Comparison of ENCODE assay signal across 17 cellular contexts in genomic region chr13:95948646-95949045, GRCh38.
DNase-seq lines count a peak whose midpoint lies in the region; ATAC-seq and TF ChIP-seq lines count a peak whose summit lies in the region.
"Had no signal": no experiment of that assay in that cellular context is flagged by ENCODE, and none has a peak within 500 bp of the region (broad histone marks: within the 10 kb centered on the region; RNA-seq: fewer than 3 reads in every experiment).

No MANE protein-coding gene starts in this region.

- no peaks in the 10 kb centered on the region for H3K9me3 ChIP-seq in CD4-positive, alpha-beta memory T cell (ENCODE audit: control insufficient read depth in 1 of 2, low read length in 2 of 2)

- CTCF ChIA-PET in CD4-positive, alpha-beta memory T cell (lab: Charles Lee; ENCODE audit: partially characterized antibody): no interaction called here

- H3K36me3 Mint-ChIP-seq in CD4-positive, alpha-beta memory T cell: no peaks in the 10 kb centered on the region
- H3K36me3 Mint-ChIP-seq: immature natural killer cell, T-cell had no signal

- H3K4me1 ChIP-seq in CD4-positive, alpha-beta memory T cell (ENCODE audit: insufficient read depth, low read length): no peaks in the 10 kb centered on the region
- H3K4me1 ChIP-seq: tibial nerve had no signal

- H3K9me3 Mint-ChIP-seq in CD4-positive, alpha-beta memory T cell: peaks cover 0 to 9% (median under 1%) of the 10 kb centered on the region in 8 donors

- H3K27me3 ChIP-seq in CD4-positive, alpha-beta memory T cell (ENCODE audit: insufficient read depth, low read length): no peaks in the 10 kb centered on the region
- H3K27me3 ChIP-seq: tibial nerve had no signal

- no peaks in the 10 kb centered on the region for H3K4me1 Mint-ChIP-seq in CD4-positive, alpha-beta memory T cell
- H3K4me1 Mint-ChIP-seq: immature natural killer cell, T-cell had no signal

- no peak overlapping the region for H3K4me3 ChIP-seq in foreskin fibroblast (ENCODE audit: low read depth in 1 of 2, low read length in 2 of 2)
- H3K4me3 ChIP-seq in CD4-positive, alpha-beta memory T cell (ENCODE audit: low read length in 2 of 2): no peak overlapping the region
- H3K4me3 ChIP-seq: tibial nerve had no signal

- intact Hi-C loops in CD4-positive, alpha-beta memory T cell (cut with micrococcal nuclease): no loop called here

- H3K27me3 Mint-ChIP-seq in CD4-positive, alpha-beta memory T cell: no peaks in the 10 kb centered on the region
- H3K27me3 Mint-ChIP-seq: T-cell had no signal

- no peaks in the 10 kb centered on the region for H3K36me3 ChIP-seq in CD4-positive, alpha-beta memory T cell (ENCODE audit: insufficient read depth, low read length)

- H3K27ac ChIP-seq in CD4-positive, alpha-beta memory T cell (ENCODE audit: low read depth, low read length): no peak overlapping the region
- H3K27ac ChIP-seq: tibial nerve had no signal

- ATAC-seq in GM21515 (IDR thresholded peaks at IDR 0.05; ENCODE audit: unreplicated experiment): no peak
- ATAC-seq: activated CD4-positive, CD25-positive, alpha-beta regulatory T cell treated with anti-CD3 and anti-CD28 coated beads, Interleukin-2, amount 50 U/mL, for 24 hours; sciatic nerve; T-cell had no signal

- no peak for TF ChIP-seq CTCF in foreskin fibroblast (IDR thresholded peaks at IDR 0.05; ENCODE audit: low read depth, low read length)

- H3K4me3 Mint-ChIP-seq in CD4-positive, alpha-beta memory T cell: no peak overlapping the region
- H3K4me3 Mint-ChIP-seq: immature natural killer cell, T-cell had no signal

- no peak overlapping the region for H3K27ac Mint-ChIP-seq in CD4-positive, alpha-beta memory T cell
- H3K27ac Mint-ChIP-seq: immature natural killer cell, T-cell had no signal

- DNase-seq in COR-L47 (lab: John Stamatoyannopoulos, UW) (peak; percentile 33), NCI-H2171 (lab: John Stamatoyannopoulos, UW) (peak; percentile 5), amniotic epithelial cell (ENCODE audit: low read depth) (peak; percentile 52), foreskin fibroblast (peak; percentile 18 to 54), anterior cingulate cortex (lab: John Stamatoyannopoulos, UW) (no peak)
- no peak for DNase-seq in stimulated activated CD4-positive, alpha-beta T cell treated with anti-CD3 and anti-CD28 coated beads, Interleukin-2, amount 100 ng/mL, for 48 hours
- no peak for DNase-seq in CD4-positive, alpha-beta memory T cell
- DNase-seq: glutamatergic neuron; immature natural killer cell; NCI-H1105; NCI-H446 treated with DMSO at 0.1 percent for 48 hours; stimulated activated CD4-positive, alpha-beta T cell treated with anti-CD3 and anti-CD28 coated beads, Interleukin-4, amount 100 ng/mL, for 4 hours; T-cell had no signal

- POLR2A ChIA-PET in CD4-positive, alpha-beta memory T cell (lab: Charles Lee; ENCODE audit: partially characterized antibody): no interaction called here

Comparison
In these comparisons a context has a peak if more than half of its experiments do, and no peak if none do; other contexts are left out.
1. DNase-seq: peak in COR-L47 (single experiment), NCI-H2171 (single experiment), amniotic epithelial cell (single experiment) and foreskin fibroblast (2 of 2); none in stimulated activated CD4-positive, alpha-beta T cell treated with anti-CD3 and anti-CD28 coated beads, Interleukin-2, amount 100 ng/mL, for 48 hours (0 of 2), anterior cingulate cortex (0 of 58) and CD4-positive, alpha-beta memory T cell (0 of 5).